Comparison of ENCODE assay signal across 9 cellular contexts in the genomic region with DNA sequence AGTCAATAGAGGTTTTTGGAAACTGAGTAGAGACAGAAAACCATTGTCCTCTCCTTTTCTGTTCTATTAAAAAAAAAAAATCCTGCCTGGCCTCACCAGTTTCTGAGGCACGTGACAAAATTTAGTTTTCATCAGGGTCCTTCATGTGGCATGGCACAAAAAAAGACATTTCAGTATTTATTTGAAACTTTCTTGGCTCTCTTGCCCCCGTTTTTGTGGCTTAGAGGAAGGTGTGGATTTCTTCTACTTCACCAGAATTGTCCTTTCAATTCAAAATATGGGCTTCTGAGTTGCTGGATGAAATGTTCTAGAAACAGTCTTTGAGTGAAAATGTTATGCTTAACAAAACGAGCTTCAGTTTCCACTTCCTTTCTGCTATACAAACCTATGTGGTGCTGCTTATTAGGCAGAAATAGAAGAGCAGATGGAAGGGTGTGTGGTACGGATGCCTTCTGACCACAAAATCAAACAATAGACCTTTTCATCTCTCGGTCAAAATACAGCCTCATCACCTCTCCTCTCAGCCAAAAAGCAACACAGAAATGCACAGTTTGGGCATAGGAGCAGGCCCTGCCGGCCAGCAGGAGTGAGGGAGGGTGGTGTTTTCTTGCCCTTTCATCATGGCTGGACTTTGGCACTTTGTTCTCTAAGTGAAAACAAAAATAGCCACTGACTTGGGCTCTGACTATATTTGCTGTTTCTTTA.
DNase-seq lines count a peak whose midpoint lies in the region; ATAC-seq and TF ChIP-seq lines count a peak whose summit lies in the region.
"Had no signal": no experiment of that assay in that cellular context is flagged by ENCODE, and none has a peak within 500 bp of the region (broad histone marks: within the 10 kb centered on the region; RNA-seq: fewer than 3 reads in every experiment).

No MANE protein-coding gene starts in this region.

- DNase-seq in DMS153 treated with DMSO at 0.1 percent for 48 hours (lab: John Stamatoyannopoulos, UW; ENCODE audit: unreplicated experiment) (peak; percentile 73), RPMI8226 (peak; percentile 87), right lobe of liver (peak in 1 of 3 donors; percentile 78), HuH-7 (ENCODE audit: low spot score) (no peak)
- no peak for DNase-seq in activated CD4-positive, alpha-beta T cell treated with anti-CD3 and anti-CD28 coated beads, Interleukin-2, amount 50 U/mL, for 1 hour
- no peak for DNase-seq in stimulated activated CD4-positive, alpha-beta T cell treated with anti-CD3 and anti-CD28 coated beads, Interleukin-4, amount 100 ng/mL, for 1 hour

- TF ChIP-seq POLR2A in right lobe of liver (IDR thresholded peaks at IDR 0.05): no peak

- H3K27me3 ChIP-seq in right lobe of liver: no peaks in the 10 kb centered on the region
- H3K27me3 ChIP-seq: SJSA1 had no signal

- no peaks in the 10 kb centered on the region for H3K9me3 ChIP-seq in right lobe of liver
- H3K9me3 ChIP-seq: SJSA1 had no signal

- TF ChIP-seq CTCF in right lobe of liver (IDR thresholded peaks at IDR 0.05): peak in 2 of 4 donors; percentile 6 to 9

- 21% methylated on average over 6 of the region's 6 CpGs for WGBS in right lobe of liver (ENCODE audit: insufficient coverage, low coverage, low lambda C conversion rate, missing lambda C conversion rate)

- H3K36me3 ChIP-seq in right lobe of liver: no peaks in the 10 kb centered on the region
- H3K36me3 ChIP-seq: SJSA1 had no signal

- intact Hi-C loops in right lobe of liver (cut with DNase I): no loop called here

- peak overlapping the region in 1 of 3 donors; percentile 8 for H3K4me3 ChIP-seq in right lobe of liver
- H3K4me3 ChIP-seq: SJSA1 had no signal

- ATAC-seq in GM21367 (IDR thresholded peaks at IDR 0.05; ENCODE audit: unreplicated experiment): peak; percentile 48
- peak; percentile 88 to 95 (median 93) for ATAC-seq in right lobe of liver
- ATAC-seq in HG03108 (IDR thresholded peaks at IDR 0.05; ENCODE audit: unreplicated experiment): no peak

- H3K4me1 ChIP-seq in right lobe of liver: peaks cover 0 to 10% (median 5%) of the 10 kb centered on the region in 4 donors

- peak overlapping the region in 2 of 3 donors; percentile 44 to 55 for H3K27ac ChIP-seq in right lobe of liver
- H3K27ac ChIP-seq: SJSA1 had no signal

Comparison
In these comparisons a context has a peak if more than half of its experiments do, and no peak if none do; other contexts are left out.
1. DNase-seq: peak in DMS153 treated with DMSO at 0.1 percent for 48 hours (single experiment) and RPMI8226 (single experiment); none in activated CD4-positive, alpha-beta T cell treated with anti-CD3 and anti-CD28 coated beads, Interleukin-2, amount 50 U/mL, for 1 hour (single experiment), stimulated activated CD4-positive, alpha-beta T cell treated with anti-CD3 and anti-CD28 coated beads, Interleukin-4, amount 100 ng/mL, for 1 hour (single experiment) and HuH-7 (single experiment).